ENCODE assay signal across 11 cellular contexts in genomic region chr5:134590992-134591659, GRCh38. TPM values are rescaled to one million over a fixed set of nuclear protein-coding genes. Genes with fewer than 3 reads are reported as not detected.
DNase-seq lines count a peak whose midpoint lies in the region; ATAC-seq lines count a peak whose summit lies in the region.
"Had no signal": no experiment of that assay in that cellular context is flagged by ENCODE, and none has a peak within 500 bp of the region (broad histone marks: within the 10 kb centered on the region; RNA-seq: fewer than 3 reads in every experiment).

No MANE protein-coding gene starts in this region.

- DNase-seq in activated CD4-positive, CD25-positive, alpha-beta regulatory T cell (lab: John Stamatoyannopoulos, UW) = no peak
- peak; percentile 49 for DNase-seq in activated CD4-positive, alpha-beta memory T cell treated with anti-CD3 and anti-CD28 coated beads, Interleukin-2, amount 10 ng/mL, durations not matched to agents 7 days and 5 days
- DNase-seq in iPS-NIHi7 (ENCODE audit: extremely low spot score) (peak; percentile 10), NCI-H345 treated with DMSO at 0.1 percent for 48 hours (lab: John Stamatoyannopoulos, UW; ENCODE audit: unreplicated experiment) (no peak)
- peak; percentile 19 to 80 for DNase-seq in stimulated activated CD8-positive, alpha-beta memory T cell treated with anti-CD3 and anti-CD28 coated beads, Interleukin-7, amount 100 ng/mL, for 48 hours (ENCODE audit: extremely low read depth in 1 of 2, low read depth in 1 of 2)
- DNase-seq: MG63; naive thymus-derived CD4-positive, alpha-beta T cell had no signal

- H3K4me3 Mint-ChIP-seq in activated CD4-positive, alpha-beta memory T cell treated with anti-CD3 and anti-CD28 coated beads, Interleukin-2, amount 10 ng/mL, durations not matched to agents 7 days and 5 days = no peak overlapping the region
- H3K4me3 Mint-ChIP-seq: brain; naive thymus-derived CD4-positive, alpha-beta T cell had no signal

- H3K9me3 Mint-ChIP-seq in activated CD4-positive, alpha-beta memory T cell treated with anti-CD3 and anti-CD28 coated beads, Interleukin-2, amount 10 ng/mL, durations not matched to agents 7 days and 5 days = no peaks in the 10 kb centered on the region
- H3K9me3 Mint-ChIP-seq: brain; naive thymus-derived CD4-positive, alpha-beta T cell had no signal

- POLR2A ChIA-PET in activated CD4-positive, alpha-beta memory T cell treated with anti-CD3 and anti-CD28 coated beads, Interleukin-2, amount 10 ng/mL, durations not matched to agents 7 days and 5 days (lab: Charles Lee) = interaction anchor here (0.8 kb wide), 1 partner anchor 148 kb away, joined by 4 read pairs; the partner anchor contains the start of gene CAMLG

- no peaks in the 10 kb centered on the region for H3K27me3 Mint-ChIP-seq in activated CD4-positive, alpha-beta memory T cell treated with anti-CD3 and anti-CD28 coated beads, Interleukin-2, amount 10 ng/mL, durations not matched to agents 7 days and 5 days
- H3K27me3 Mint-ChIP-seq: naive thymus-derived CD4-positive, alpha-beta T cell had no signal

- CTCF ChIA-PET in activated CD4-positive, alpha-beta memory T cell treated with anti-CD3 and anti-CD28 coated beads, Interleukin-2, amount 10 ng/mL, durations not matched to agents 7 days and 5 days (lab: Charles Lee) = no interaction called here

- H3K4me1 Mint-ChIP-seq in activated CD4-positive, alpha-beta memory T cell treated with anti-CD3 and anti-CD28 coated beads, Interleukin-2, amount 10 ng/mL, durations not matched to agents 7 days and 5 days = peaks cover 42% of the 10 kb centered on the region
- H3K4me1 Mint-ChIP-seq: brain had no signal

- ATAC-seq in activated CD4-positive, CD25-positive, alpha-beta regulatory T cell treated with anti-CD3 and anti-CD28 coated beads, Interleukin-2, amount 50 U/mL, for 24 hours = peak; percentile 60 to 64
- ATAC-seq in HG02938 (IDR thresholded peaks at IDR 0.05; ENCODE audit: unreplicated experiment) (no peak), GM21390 (IDR thresholded peaks at IDR 0.05; ENCODE audit: unreplicated experiment) (no peak)
- ATAC-seq: naive thymus-derived CD4-positive, alpha-beta T cell had no signal

- H3K27ac Mint-ChIP-seq in activated CD4-positive, alpha-beta memory T cell treated with anti-CD3 and anti-CD28 coated beads, Interleukin-2, amount 10 ng/mL, durations not matched to agents 7 days and 5 days = peak overlapping the region; percentile 26
- H3K27ac Mint-ChIP-seq: brain had no signal

- H3K36me3 Mint-ChIP-seq in activated CD4-positive, alpha-beta memory T cell treated with anti-CD3 and anti-CD28 coated beads, Interleukin-2, amount 10 ng/mL, durations not matched to agents 7 days and 5 days (ENCODE audit: low read depth) = no peaks in the 10 kb centered on the region
- H3K36me3 Mint-ChIP-seq: brain; naive thymus-derived CD4-positive, alpha-beta T cell had no signal

RNA-seq across cellular contexts. Expression of gene SAR1B, which starts 41.5 kb away (rescaled TPM):
- 10 to 100 TPM; 55.3 to 57.7 TPM for total RNA-seq in activated CD4-positive, alpha-beta memory T cell treated with anti-CD3 and anti-CD28 coated beads, Interleukin-2, amount 10 ng/mL, durations not matched to agents 7 days and 5 days

RNA-seq across cellular contexts. Expression of gene SEC24A, which starts 57.5 kb away (rescaled TPM):
- total RNA-seq in activated CD4-positive, alpha-beta memory T cell treated with anti-CD3 and anti-CD28 coated beads, Interleukin-2, amount 10 ng/mL, durations not matched to agents 7 days and 5 days = 10 to 100 TPM; 29.3 to 29.6 TPM

Comparison
In these comparisons a context has a peak if more than half of its experiments do, and no peak if none do; other contexts are left out.
1. ATAC-seq: peak in activated CD4-positive, CD25-positive, alpha-beta regulatory T cell treated with anti-CD3 and anti-CD28 coated beads, Interleukin-2, amount 50 U/mL, for 24 hours (2 of 2); none in HG02938 (single experiment) and GM21390 (single experiment).
2. DNase-seq: peak in activated CD4-positive, alpha-beta memory T cell treated with anti-CD3 and anti-CD28 coated beads, Interleukin-2, amount 10 ng/mL, durations not matched to agents 7 days and 5 days (single experiment), iPS-NIHi7 (single experiment) and stimulated activated CD8-positive, alpha-beta memory T cell treated with anti-CD3 and anti-CD28 coated beads, Interleukin-7, amount 100 ng/mL, for 48 hours (2 of 2); none in activated CD4-positive, CD25-positive, alpha-beta regulatory T cell (0 of 4) and NCI-H345 treated with DMSO at 0.1 percent for 48 hours (single experiment).